Comparison of ENCODE assay signal across 22 cellular contexts in genomic region chr6:89680551-89680950, GRCh38.
"Had no signal": no experiment of that assay in that cellular context is flagged by ENCODE, and none has a peak within 500 bp of the region (broad histone marks: within the 10 kb centered on the region; RNA-seq: fewer than 3 reads in every experiment).

No MANE protein-coding gene starts in this region.

- H3K4me1 ChIP-seq: stomach, thyroid gland, upper lobe of left lung, vagina had no signal

- ATAC-seq: activated naive CD4-positive, alpha-beta T cell treated with anti-CD3 and anti-CD28 coated beads, Interleukin-2, amount 50 U/mL, for 72 hours; activated T-cell treated with anti-CD3 and anti-CD28 coated beads, Interleukin-2, amount 50 U/mL, for 72 hours; stimulated activated naive B cell treated with anti-CD40 and anti-IgM and Interleukin-4, amounts not matched to agents 10 μg/mL and 1 μg/mL and 100 μg/mL, for 72 hours had no signal

- H3K27me3 ChIP-seq: dorsolateral prefrontal cortex, ovary, stomach, thyroid gland, upper lobe of left lung, vagina had no signal

- H3K4me3 ChIP-seq: coronary artery, dorsolateral prefrontal cortex, ovary, stomach, thyroid gland, upper lobe of left lung, vagina had no signal

- DNase-seq: activated CD4-positive, alpha-beta T cell treated with anti-CD3 and anti-CD28 coated beads for 4 hours; activated CD4-positive, alpha-beta T cell treated with anti-CD3 and anti-CD28 coated beads, Interleukin-2, amount 50 U/mL, for 4 hours; activated CD4-positive, CD25-positive, alpha-beta regulatory T cell; activated naive CD4-positive, alpha-beta T cell; activated T-cell treated with anti-CD3 and anti-CD28 coated beads for 4 hours; activated T-cell treated with anti-CD3 and anti-CD28 coated beads, Interleukin-2, amount 50 U/mL, for 72 hours; cerebellar nuclear complex; dorsolateral prefrontal cortex; effector memory CD4-positive, alpha-beta T cell; mammary epithelial cell; ovary; retina; stimulated activated CD4-positive, alpha-beta T cell treated with anti-CD3 and anti-CD28 coated beads, Interleukin-15, amount 100 ng/mL, for 24 hours; stimulated activated CD4-positive, alpha-beta T cell treated with anti-CD3 and anti-CD28 coated beads, Interleukin-2, amount 100 ng/mL, for 24 hours; stimulated activated naive B cell treated with anti-CD40 and anti-IgM and Interleukin-4, amounts not matched to agents 10 μg/mL and 1 μg/mL and 100 μg/mL, for 72 hours; stomach; T-helper 2 cell; thyroid gland; upper lobe of left lung had no signal

- H3K36me3 ChIP-seq: ovary had no signal

- H3K27ac ChIP-seq: coronary artery, ovary, stomach, thyroid gland, upper lobe of left lung, vagina had no signal

- H3K9me3 ChIP-seq: ovary, stomach, thyroid gland, upper lobe of left lung, vagina had no signal
